ENCODE assay signal across 19 cellular contexts in genomic region chr7:127807340-127807739, GRCh38.
"Had no signal": no experiment of that assay in that cellular context is flagged by ENCODE, and none has a peak within 500 bp of the region (broad histone marks: within the 10 kb centered on the region; RNA-seq: fewer than 3 reads in every experiment).

No MANE protein-coding gene starts in this region.

- H3K27ac ChIP-seq: esophagus muscularis mucosa, foreskin keratinocyte, heart right ventricle, spleen had no signal

- H3K4me3 ChIP-seq: esophagus muscularis mucosa, heart right ventricle, spleen had no signal

- H3K9me3 ChIP-seq: esophagus muscularis mucosa, heart right ventricle, spleen had no signal

- H3K9me3 Mint-ChIP-seq: activated CD4-positive, alpha-beta memory T cell treated with anti-CD3 and anti-CD28 coated beads, Interleukin-2, amount 10 ng/mL, durations not matched to agents 7 days and 5 days; activated CD4-positive, alpha-beta T cell treated with anti-CD3 and anti-CD28 coated beads, Interleukin-2, amount 10 ng/mL, durations not matched to agents 7 days and 5 days; activated naive CD4-positive, alpha-beta T cell treated with anti-CD3 and anti-CD28 coated beads, Interleukin-2, amount 50 U/mL, for 24 hours; activated T-cell treated with anti-CD3 and anti-CD28 coated beads, Interleukin-2, amount 50 U/mL, for 4 hours; activated T-helper 2 cell treated with anti-CD3 and anti-CD28 coated beads, Interferon-gamma antibody, Interleukin-2, Interleukin-4, amounts not matched to agents 10 μg/mL and 5 μg/mL and 100 μg/mL, durations not matched to agents 14 hours and 24 hours and 36 hours; central memory CD8-positive, alpha-beta T cell; dendritic cell treated with granulocyte-macrophage colony-stimulating factor and Interleukin-4, amounts not matched to agents 40 ng/mL and 50 ng/mL, for 4 days; endodermal cell; naive thymus-derived CD8-positive, alpha-beta T cell had no signal

- H3K27me3 Mint-ChIP-seq: activated CD4-positive, alpha-beta memory T cell treated with anti-CD3 and anti-CD28 coated beads, Interleukin-2, amount 10 ng/mL, durations not matched to agents 7 days and 5 days; activated CD4-positive, alpha-beta T cell treated with anti-CD3 and anti-CD28 coated beads, Interleukin-2, amount 10 ng/mL, durations not matched to agents 7 days and 5 days; activated naive CD4-positive, alpha-beta T cell treated with anti-CD3 and anti-CD28 coated beads, Interleukin-2, amount 50 U/mL, for 24 hours; central memory CD8-positive, alpha-beta T cell; dendritic cell treated with granulocyte-macrophage colony-stimulating factor and Interleukin-4, amounts not matched to agents 40 ng/mL and 50 ng/mL, for 4 days; naive thymus-derived CD8-positive, alpha-beta T cell had no signal

- H3K4me1 Mint-ChIP-seq: activated CD4-positive, alpha-beta T cell treated with anti-CD3 and anti-CD28 coated beads, Interleukin-2, amount 10 ng/mL, durations not matched to agents 7 days and 5 days had no signal

- DNase-seq: activated CD4-positive, alpha-beta memory T cell treated with anti-CD3 and anti-CD28 coated beads, Interleukin-2, amount 10 ng/mL, durations not matched to agents 7 days and 5 days; activated CD4-positive, alpha-beta T cell treated with anti-CD3 and anti-CD28 coated beads for 1 hour; activated CD4-positive, alpha-beta T cell treated with anti-CD3 and anti-CD28 coated beads, Interleukin-2, amount 10 ng/mL, durations not matched to agents 7 days and 5 days; activated CD8-positive, alpha-beta memory T cell treated with anti-CD3 and anti-CD28 coated beads, Interleukin-2, amount 50 U/mL, for 48 hours; activated T-cell treated with anti-CD3 and anti-CD28 coated beads, Interleukin-2, amount 50 U/mL, for 4 hours; endodermal cell; foreskin keratinocyte; heart right ventricle; naive thymus-derived CD8-positive, alpha-beta T cell; posterior cingulate gyrus; right cardiac atrium; spleen; stimulated activated naive CD4-positive, alpha-beta T cell treated with Interleukin-2 at 50 U/mL for 16 hours; trophoblast cell had no signal

- ATAC-seq: activated T-cell treated with anti-CD3 and anti-CD28 coated beads, Interleukin-2, amount 50 U/mL, for 4 hours; foreskin keratinocyte; heart right ventricle; naive thymus-derived CD8-positive, alpha-beta T cell; right cardiac atrium had no signal

- H3K4me3 Mint-ChIP-seq: activated CD4-positive, alpha-beta memory T cell treated with anti-CD3 and anti-CD28 coated beads, Interleukin-2, amount 10 ng/mL, durations not matched to agents 7 days and 5 days; activated CD4-positive, alpha-beta T cell treated with anti-CD3 and anti-CD28 coated beads, Interleukin-2, amount 10 ng/mL, durations not matched to agents 7 days and 5 days; activated naive CD4-positive, alpha-beta T cell treated with anti-CD3 and anti-CD28 coated beads, Interleukin-2, amount 50 U/mL, for 24 hours; activated T-cell treated with anti-CD3 and anti-CD28 coated beads, Interleukin-2, amount 50 U/mL, for 4 hours; central memory CD8-positive, alpha-beta T cell; dendritic cell treated with granulocyte-macrophage colony-stimulating factor and Interleukin-4, amounts not matched to agents 40 ng/mL and 50 ng/mL, for 4 days; endodermal cell; naive thymus-derived CD8-positive, alpha-beta T cell had no signal

- H3K27ac Mint-ChIP-seq: activated CD4-positive, alpha-beta memory T cell treated with anti-CD3 and anti-CD28 coated beads, Interleukin-2, amount 10 ng/mL, durations not matched to agents 7 days and 5 days; activated CD4-positive, alpha-beta T cell treated with anti-CD3 and anti-CD28 coated beads, Interleukin-2, amount 10 ng/mL, durations not matched to agents 7 days and 5 days; activated naive CD4-positive, alpha-beta T cell treated with anti-CD3 and anti-CD28 coated beads, Interleukin-2, amount 50 U/mL, for 24 hours; activated T-helper 2 cell treated with anti-CD3 and anti-CD28 coated beads, Interferon-gamma antibody, Interleukin-2, Interleukin-4, amounts not matched to agents 10 μg/mL and 5 μg/mL and 100 μg/mL, durations not matched to agents 14 hours and 24 hours and 36 hours; dendritic cell treated with granulocyte-macrophage colony-stimulating factor and Interleukin-4, amounts not matched to agents 40 ng/mL and 50 ng/mL, for 4 days; endodermal cell; naive thymus-derived CD8-positive, alpha-beta T cell had no signal

- H3K27me3 ChIP-seq: esophagus muscularis mucosa, foreskin keratinocyte, heart right ventricle, spleen had no signal
